19 cellular contexts compared by ENCODE assay signal in genomic region chr3:23283625-23284024, GRCh38.
"Had no signal": no experiment of that assay in that cellular context is flagged by ENCODE, and none has a peak within 500 bp of the region (broad histone marks: within the 10 kb centered on the region; RNA-seq: fewer than 3 reads in every experiment).

No MANE protein-coding gene starts in this region.

- H3K9ac ChIP-seq: SK-N-SH had no signal

- H3K9me2 ChIP-seq: SK-N-SH had no signal

- H3K27ac ChIP-seq: HL-60, RWPE1 had no signal

- H3K9me3 ChIP-seq: SK-N-SH had no signal

- DNase-seq: Kasumi-1, KG1, MM.1S, NCI-H1092 treated with DMSO at 0.1 percent for 48 hours, NCI-H1436, NCI-H187, NCI-H2029, NCI-H2081 treated with DMSO at 0.1 percent for 48 hours, NCI-H2171, NCI-H226, NCI-H446, NCI-H510A, NCI-H524 treated with DMSO at 0.1 percent for 48 hours, NCI-H69, NCI-H774, SHP77, SK-N-SH had no signal

- H3K4me2 ChIP-seq: SK-N-SH had no signal
